Comparison of ENCODE assay signal across 8 cellular contexts in genomic region chr10:21496285-21497176, GRCh38. TPM values are rescaled to one million over a fixed set of nuclear protein-coding genes. Genes with fewer than 3 reads are reported as not detected.
DNase-seq lines count a peak whose midpoint lies in the region; ATAC-seq and TF ChIP-seq lines count a peak whose summit lies in the region.

No MANE protein-coding gene starts in this region.

- no peaks in the 10 kb centered on the region for H3K9me2 ChIP-seq in PC-3 (replicated peaks; ENCODE audit: low read length)

- peaks cover 99 to 100% (median 100%) of the 10 kb centered on the region in 11 experiments for H3K27me3 ChIP-seq in BLaER1 treated with 17β-estradiol and CSF1 and Interleukin-3, amounts not matched to agents 10 nM and 100 nM
- H3K27me3 ChIP-seq in PC-3 (ENCODE audit: low read length) = no peaks in the 10 kb centered on the region
- no peaks in the 10 kb centered on the region for H3K27me3 ChIP-seq in gastroesophageal sphincter
- H3K27me3 ChIP-seq in neutrophil = peaks cover 93% of the 10 kb centered on the region

- peaks cover 29 to 39% (median 32%) of the 10 kb centered on the region in 10 experiments for H3K4me1 ChIP-seq in BLaER1 treated with 17β-estradiol and CSF1 and Interleukin-3, amounts not matched to agents 10 nM and 100 nM
- H3K4me1 ChIP-seq in PC-3 (ENCODE audit: insufficient read depth, low read length) (no peaks in the 10 kb centered on the region; the same call in 1 of the 2 replicates), gastroesophageal sphincter (peaks cover 0 to 38% (median 6%) of the 10 kb centered on the region in 3 donors), neutrophil (ENCODE audit: control insufficient read depth in 1 of 2, insufficient read depth in 1 of 2, low read depth in 1 of 2, low read length in 1 of 2) (peaks cover 47 to 54% of the 10 kb centered on the region in 2 experiments)

- TF ChIP-seq EP300 in gastroesophageal sphincter (IDR thresholded peaks at IDR 0.05) = no peak

- H3K79me2 ChIP-seq in PC-3 (ENCODE audit: low read length) = no peaks in the 10 kb centered on the region

- H3K9me3 ChIP-seq in BLaER1 treated with 17β-estradiol and CSF1 and Interleukin-3, amounts not matched to agents 10 nM and 100 nM (replicated peaks in 1 of 11) = peaks cover 0 to 12% (median 0%) of the 10 kb centered on the region in 11 experiments; a peak in 3 of 22 replicates
- H3K9me3 ChIP-seq in PC-3 (ENCODE audit: low read length) (no peaks in the 10 kb centered on the region), gastroesophageal sphincter (no peaks in the 10 kb centered on the region), neutrophil (no peaks in the 10 kb centered on the region)

- peak overlapping the region; percentile 55 to 74 (median 64) for H3K4me3 ChIP-seq in BLaER1 treated with 17β-estradiol and CSF1 and Interleukin-3, amounts not matched to agents 10 nM and 100 nM
- peak overlapping the region; percentile 93 for H3K4me3 ChIP-seq in PC-3 (ENCODE audit: low read length)
- peak overlapping the region; percentile 59 to 79 for H3K4me3 ChIP-seq in gastroesophageal sphincter
- peak overlapping the region; percentile 62 to 80 for H3K4me3 ChIP-seq in neutrophil (ENCODE audit: low read depth in 1 of 2, low read length in 1 of 2)

- intact Hi-C loops in PC-3 (cut with micrococcal nuclease) = loop anchor here (2.0 to 10.0 kb wide), 5 partner anchors 162 to 456 kb away; no protein-coding TSS in a partner anchor

- POLR2A ChIA-PET in PC-3 (lab: Charles Lee; ENCODE audit: unreplicated experiment) = interaction anchor here (0.5 to 1.5 kb wide), 3 partner anchors 22 to 449 kb away, joined by 3 to 5 read pairs (median 3); partner anchors contain the start of gene SKIDA1

- no peaks in the 10 kb centered on the region for H3F3A ChIP-seq in PC-3 (ENCODE audit: low read length, unreplicated experiment)

- peak overlapping the region; percentile 95 to 100 (median 98) for H3K4me2 ChIP-seq in BLaER1 treated with 17β-estradiol and CSF1 and Interleukin-3, amounts not matched to agents 10 nM and 100 nM
- H3K4me2 ChIP-seq in PC-3 (ENCODE audit: low read length) = peak overlapping the region; percentile 87

- peak overlapping the region; percentile 87 for H2AFZ ChIP-seq in PC-3 (ENCODE audit: low read length)

- CTCF ChIA-PET in PC-3 (lab: Charles Lee) = interaction anchor here (0.6 to 1.5 kb wide), 9 partner anchors 18 to 418 kb away, joined by 3 to 14 read pairs (median 3); partner anchors contain the start of genes MLLT10 and SKIDA1

- peak; percentile 54 for TF ChIP-seq CTCF in PC-3 (conservative IDR thresholded peaks at IDR 0.05; ENCODE audit: low read depth, low read length)
- TF ChIP-seq CTCF in gastroesophageal sphincter (IDR thresholded peaks at IDR 0.05) = peak in 2 of 4 experiments; percentile 9 to 61
- no peak for TF ChIP-seq CTCF in neutrophil (IDR thresholded peaks at IDR 0.05)

- H3K9ac ChIP-seq in BLaER1 treated with 17β-estradiol and CSF1 and Interleukin-3, amounts not matched to agents 10 nM and 100 nM = peak overlapping the region in 8 of 11 experiments; percentile 28 to 61 (median 44); a peak in 11 of 22 replicates
- peak overlapping the region; percentile 65 for H3K9ac ChIP-seq in PC-3 (ENCODE audit: low read length)

- H3K27ac ChIP-seq in BLaER1 treated with 17β-estradiol and CSF1 and Interleukin-3, amounts not matched to agents 10 nM and 100 nM = no peak overlapping the region
- H3K27ac ChIP-seq in PC-3 (ENCODE audit: low read length) = peak overlapping the region; percentile 21; the same call in 1 of the 2 replicates
- peak overlapping the region in 3 of 4 donors; percentile 78 to 80 (median 79) for H3K27ac ChIP-seq in gastroesophageal sphincter
- H3K27ac ChIP-seq in neutrophil = no peak overlapping the region

- ATAC-seq in GM18907 (IDR thresholded peaks at IDR 0.05; ENCODE audit: unreplicated experiment) (peak; percentile 60), HG03159 (IDR thresholded peaks at IDR 0.05; ENCODE audit: unreplicated experiment) (peak; percentile 52), PC-3 (peak; percentile 48), gastroesophageal sphincter (peak; percentile 3)

- H3K36me3 ChIP-seq in BLaER1 treated with 17β-estradiol and CSF1 and Interleukin-3, amounts not matched to agents 10 nM and 100 nM = no peaks in the 10 kb centered on the region
- H3K36me3 ChIP-seq in PC-3 (ENCODE audit: low read depth, low read length) (no peaks in the 10 kb centered on the region), gastroesophageal sphincter (no peaks in the 10 kb centered on the region), neutrophil (no peaks in the 10 kb centered on the region)

- H4K20me1 ChIP-seq in BLaER1 treated with 17β-estradiol and CSF1 and Interleukin-3, amounts not matched to agents 10 nM and 100 nM = peaks cover 0 to 77% (median 55%) of the 10 kb centered on the region in 11 experiments; a peak in 18 of 22 replicates
- no peaks in the 10 kb centered on the region for H4K20me1 ChIP-seq in PC-3 (ENCODE audit: low read length)

- WGBS in gastroesophageal sphincter (ENCODE audit: low coverage in 1 of 2), 2 donors = no CpG with 5 or more reads among the region's 79 CpGs

- no peak for TF ChIP-seq POLR2A in gastroesophageal sphincter (IDR thresholded peaks at IDR 0.05)

- DNase-seq in PC-3 (peak; percentile 44), NCI-H2029 (lab: John Stamatoyannopoulos, UW) (no peak)
- DNase-seq in activated naive CD4-positive, alpha-beta T cell (lab: John Stamatoyannopoulos, UW) = peak in 3 of 4 experiments; percentile 16 to 47 (median 44)

- BruUV-seq in PC-3 (replicated peaks; lab: Mats Ljungman, UMichigan) = no TSS peak

RNA-seq across cellular contexts. Expression of gene SKIDA1, which starts 29.0 kb away (rescaled TPM):
- total RNA-seq in PC-3 (2014; rRNA removed) = 0.17 and 0.26 TPM in 2 replicates
- 1 to 10 TPM in 2 of 4 donors, under 1 TPM in 2; 0.74 to 6.5 (median 2.1) TPM for total RNA-seq in gastroesophageal sphincter

RNA-seq across cellular contexts. Expression of gene MLLT10, which starts 37.5 kb away (rescaled TPM):
- total RNA-seq in PC-3 (2014; rRNA removed) (21.5 and 32.5 TPM in 2 replicates), gastroesophageal sphincter (10 to 100 TPM; 27.2 to 52.1 (median 39.0) TPM)

Comparison
In these comparisons a context has a peak if more than half of its experiments do, and no peak if none do; other contexts are left out.
1. H3K27ac ChIP-seq: peak in PC-3 (single experiment) and gastroesophageal sphincter (3 of 4); none in BLaER1 treated with 17β-estradiol and CSF1 and Interleukin-3, amounts not matched to agents 10 nM and 100 nM (0 of 11) and neutrophil (single experiment).
2. ATAC-seq: peak in every context shown above with its lines; median percentile 60 in GM18907; 52 in HG03159; 48 in PC-3; 3 in gastroesophageal sphincter.
3. Peak in every context shown above with its lines, with median percentiles within 50 percentile points of each other: H3K4me3 ChIP-seq.